In genomic region chr17:80029235-80029974, GRCh38 we compare ENCODE assay signal across 8 cellular contexts. TPM values are rescaled to one million over a fixed set of nuclear protein-coding genes. Genes with fewer than 3 reads are reported as not detected.
DNase-seq lines count a peak whose midpoint lies in the region; ATAC-seq and TF ChIP-seq lines count a peak whose summit lies in the region.

No MANE protein-coding gene starts in this region.

- TF ChIP-seq CTCF in NB4 (IDR thresholded peaks at IDR 0.05; ENCODE audit: low read depth, low read length) (no peak), chondrocyte (IDR thresholded peaks at IDR 0.05) (no peak), mesothelial cell of epicardium (IDR thresholded peaks at IDR 0.05; ENCODE audit: unreplicated experiment) (no peak)

- H3K27ac Mint-ChIP-seq in chondrocyte (ENCODE audit: unreplicated experiment) (peak overlapping the region; percentile 88), mesothelial cell of epicardium (peak overlapping the region; percentile 70)

- DNase-seq in Ammon's horn (ENCODE audit: low spot score) (peak; percentile 45), NB4 (ENCODE audit: low read depth) (peak; percentile 87), chondrocyte (ENCODE audit: low spot score) (no peak), mesothelial cell of epicardium (ENCODE audit: low spot score in 2 of 2, unreplicated experiment in 2 of 2) (no peak), NCI-H146 treated with DMSO at 0.1 percent for 48 hours (lab: John Stamatoyannopoulos, UW; ENCODE audit: unreplicated experiment) (no peak)

- no peaks in the 10 kb centered on the region for H3K9me3 Mint-ChIP-seq in chondrocyte (ENCODE audit: low read depth)
- no peaks in the 10 kb centered on the region for H3K9me3 Mint-ChIP-seq in mesothelial cell of epicardium

- no peaks in the 10 kb centered on the region for H3K36me3 Mint-ChIP-seq in chondrocyte (ENCODE audit: low read depth)
- H3K36me3 Mint-ChIP-seq in mesothelial cell of epicardium, result no peaks in the 10 kb centered on the region

- H3K4me3 Mint-ChIP-seq in chondrocyte (ENCODE audit: unreplicated experiment) (peak overlapping the region; percentile 8), mesothelial cell of epicardium (no peak overlapping the region)

- no peak for TF ChIP-seq POLR2A in NB4 (IDR thresholded peaks at IDR 0.05; ENCODE audit: extremely low read depth, insufficient read length)

- H3K27me3 Mint-ChIP-seq in chondrocyte (ENCODE audit: low read depth), result no peaks in the 10 kb centered on the region
- no peaks in the 10 kb centered on the region for H3K27me3 Mint-ChIP-seq in mesothelial cell of epicardium (ENCODE audit: low read depth)

- H3K4me1 Mint-ChIP-seq in chondrocyte (ENCODE audit: low read depth) (peaks cover 72% of the 10 kb centered on the region), mesothelial cell of epicardium (peaks cover 16% of the 10 kb centered on the region)

- ATAC-seq in HG03520 (IDR thresholded peaks at IDR 0.05; ENCODE audit: unreplicated experiment), result no peak
- no peak for ATAC-seq in GM18861 (IDR thresholded peaks at IDR 0.05; ENCODE audit: unreplicated experiment)
- no peak for ATAC-seq in HG02678 (IDR thresholded peaks at IDR 0.05; ENCODE audit: unreplicated experiment)

- no peak overlapping the region for H3K4me3 ChIP-seq in NB4 (ENCODE audit: low read depth, low read length)

RNA-seq across cellular contexts. Expression of gene TBC1D16, which starts 6.3 kb away (rescaled TPM):
- total RNA-seq in chondrocyte, result 51.4 to 72.7 TPM (median 55.4 TPM) in 3 replicates
- total RNA-seq in mesothelial cell of epicardium, result 69.8 to 76.0 TPM (median 73.2 TPM) in 3 replicates

RNA-seq across cellular contexts. Expression of gene CCDC40, which starts 7.0 kb away (rescaled TPM):
- total RNA-seq in chondrocyte (5.8 to 11.8 TPM (median 6.5 TPM) in 3 replicates), mesothelial cell of epicardium (20.6 to 25.9 TPM (median 23.5 TPM) in 3 replicates)

Comparison
In these comparisons a context has a peak if more than half of its experiments do, and no peak if none do; other contexts are left out.
1. DNase-seq: peak in Ammon's horn (single experiment) and NB4 (single experiment); none in chondrocyte (single experiment), mesothelial cell of epicardium (0 of 2) and NCI-H146 treated with DMSO at 0.1 percent for 48 hours (single experiment).